ENCODE assay signal across 8 cellular contexts in the genomic region with DNA sequence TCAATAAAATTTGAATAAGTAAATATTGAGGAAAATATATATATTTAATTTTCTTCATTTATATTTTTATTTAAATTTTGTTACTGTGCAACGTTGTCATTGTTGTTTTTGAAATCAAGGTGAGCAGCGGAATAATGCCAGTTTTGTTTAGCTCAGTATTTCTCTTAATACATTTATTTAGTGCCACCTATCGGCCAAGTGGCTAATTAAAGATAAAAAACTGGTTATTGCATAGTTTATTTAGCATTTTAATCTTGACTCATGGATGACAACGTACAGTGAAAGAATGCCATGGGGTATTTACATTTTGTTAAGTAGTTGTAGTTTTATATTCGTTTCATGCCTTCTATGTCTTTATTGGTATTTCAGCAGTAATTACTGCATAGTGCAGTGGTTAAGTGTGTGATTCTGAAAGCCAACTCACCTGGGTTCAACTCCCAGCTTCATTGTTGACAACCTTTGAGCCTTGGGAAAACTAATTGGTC.
DNase-seq lines count a peak whose midpoint lies in the region; ATAC-seq, FAIRE-seq and TF ChIP-seq lines count a peak whose summit lies in the region.

No MANE protein-coding gene starts in this region.

- H3K4me3 ChIP-seq in astrocyte (ENCODE audit: insufficient read depth, low read depth, low read length), result no peak overlapping the region
- no peak overlapping the region for H3K4me3 ChIP-seq in HepG2 (replicated peaks in 1 of 3; ENCODE audit: insufficient read depth in 1 of 3, low read depth in 2 of 3, low read length in 3 of 3)

- no peak overlapping the region for H3K27ac Mint-ChIP-seq in astrocyte (ENCODE audit: unreplicated experiment)

- no peaks in the 10 kb centered on the region for H3K4me1 Mint-ChIP-seq in astrocyte (ENCODE audit: low read depth, unreplicated experiment)

- no peak for TF ChIP-seq EP300 in HepG2 (IDR thresholded peaks at IDR 0.05; ENCODE audit: low read depth in 2 of 2, low read length in 2 of 2)
- TF ChIP-seq EP300 in HepG2 (CRISPR knock-in tag; IDR thresholded peaks at IDR 0.05; ENCODE audit: borderline replicate concordance), result no peak

- H4K20me1 ChIP-seq in astrocyte (ENCODE audit: insufficient read depth, low read length), result no peaks in the 10 kb centered on the region
- H4K20me1 ChIP-seq in HepG2 (ENCODE audit: insufficient read depth, low read length), result no peaks in the 10 kb centered on the region

- DNase-seq in AG09319 (ENCODE audit: extremely low read depth, low read depth), result no peak
- peak; percentile 59 for DNase-seq in NCI-H2029 (lab: John Stamatoyannopoulos, UW)
- peak; percentile 18 for DNase-seq in astrocyte (ENCODE audit: low read depth)
- peak; percentile 36 for DNase-seq in HepG2 (ENCODE audit: low spot score)
- no peak for DNase-seq in DMS114 treated with DMSO at 0.1 percent for 48 hours (lab: John Stamatoyannopoulos, UW; ENCODE audit: unreplicated experiment)
- DNase-seq in NCI-H446 treated with DMSO at 0.1 percent for 48 hours (lab: John Stamatoyannopoulos, UW), result no peak

- in situ Hi-C loops in HepG2 (cut with HindIII; ENCODE audit: extremely low pct_ligation_motif_present, low pct_unique_long_range_greater_than_20kb), result no loop called here

- no peaks in the 10 kb centered on the region for H3K36me3 Mint-ChIP-seq in astrocyte (ENCODE audit: low read depth, unreplicated experiment)

- 3% methylated on average over 5 of the region's 5 CpGs for WGBS in HepG2 (ENCODE audit: low lambda C conversion rate)

- H3K36me3 ChIP-seq in astrocyte (ENCODE audit: insufficient read depth, low read length), result no peaks in the 10 kb centered on the region
- no peaks in the 10 kb centered on the region for H3K36me3 ChIP-seq in HepG2 (replicated peaks in 1 of 2; ENCODE audit: control insufficient read depth in 1 of 2, insufficient read depth in 2 of 2, low read length in 2 of 2)

- FAIRE-seq in astrocyte (lab: Jason Lieb, UNC) (no peak), HepG2 (lab: Jason Lieb, UNC) (no peak)

- H3K9me3 Mint-ChIP-seq in astrocyte (ENCODE audit: unreplicated experiment), result no peaks in the 10 kb centered on the region

- no peak overlapping the region for H3K4me3 Mint-ChIP-seq in astrocyte (ENCODE audit: unreplicated experiment)

- TF ChIP-seq CTCF in AG09319 (IDR thresholded peaks at IDR 0.05; ENCODE audit: low read depth, low read length) (peak; percentile 43), astrocyte (IDR thresholded peaks at IDR 0.05; ENCODE audit: insufficient read depth, low read depth, low read length) (peak; percentile 60), HepG2 (CRISPR knock-in tag; IDR thresholded peaks at IDR 0.05) (peak; percentile 39)

- ATAC-seq in GM18868 (IDR thresholded peaks at IDR 0.05; ENCODE audit: unreplicated experiment) (peak; percentile 43), HepG2 (no peak), HG03521 (IDR thresholded peaks at IDR 0.05; ENCODE audit: unreplicated experiment) (no peak)

- H3K27ac ChIP-seq in astrocyte (ENCODE audit: low read depth, low read length), result no peak overlapping the region
- H3K27ac ChIP-seq in HepG2 (ENCODE audit: extremely low read length, insufficient read depth, low read length), result no peak overlapping the region

- no TSS peak for BruUV-seq in HepG2 (replicated peaks; lab: Mats Ljungman, UMichigan)

- peaks cover 3% of the 10 kb centered on the region for H3K4me1 ChIP-seq in astrocyte (ENCODE audit: insufficient read depth, low read length)
- no peaks in the 10 kb centered on the region for H3K4me1 ChIP-seq in HepG2 (ENCODE audit: insufficient read depth, low read length)

- no peaks in the 10 kb centered on the region for H3K27me3 ChIP-seq in astrocyte (ENCODE audit: insufficient read depth, low read length)
- H3K27me3 ChIP-seq in HepG2 (ENCODE audit: control insufficient read depth in 1 of 2, insufficient read depth in 2 of 2, low read length in 2 of 2), result no peaks in the 10 kb centered on the region

- no peak overlapping the region for H2AFZ ChIP-seq in astrocyte (ENCODE audit: low read depth, low read length)
- H2AFZ ChIP-seq in HepG2 (ENCODE audit: low read length), result no peak overlapping the region

- POLR2A ChIA-PET in HepG2 (lab: Yijun Ruan, JAX), result interaction anchor here (0.7 kb wide), 1 partner anchor 21 kb away, joined by 4 read pairs; no protein-coding TSS in a partner anchor

- intact Hi-C loops in HepG2 (cut with micrococcal nuclease; ENCODE audit: unreplicated experiment), result loop anchor here (5.0 kb wide), 1 partner anchor 668 kb away; no protein-coding TSS in a partner anchor

- H3K9me3 ChIP-seq in astrocyte (ENCODE audit: insufficient read depth, low read depth, low read length), result no peaks in the 10 kb centered on the region
- H3K9me3 ChIP-seq in HepG2 (ENCODE audit: low read length), result no peaks in the 10 kb centered on the region

- H3K9ac ChIP-seq in astrocyte (ENCODE audit: low read length) (no peak overlapping the region), HepG2 (ENCODE audit: insufficient read depth, low read depth, low read length) (no peak overlapping the region)

- peaks cover 3% of the 10 kb centered on the region for H3K27me3 Mint-ChIP-seq in astrocyte (ENCODE audit: low read depth, unreplicated experiment)

- H3K79me2 ChIP-seq in astrocyte (ENCODE audit: insufficient read depth, low read length) (no peaks in the 10 kb centered on the region), HepG2 (ENCODE audit: insufficient read depth, low read length) (no peaks in the 10 kb centered on the region)

- TF ChIP-seq RAD21 in HepG2 (CRISPR knock-in tag; IDR thresholded peaks at IDR 0.05), result no peak

- H3K4me2 ChIP-seq in astrocyte (ENCODE audit: low read length) (no peak overlapping the region), HepG2 (ENCODE audit: low read depth, low read length) (no peak overlapping the region)

- CTCF ChIA-PET in HepG2 (lab: Yijun Ruan, JAX; ENCODE audit: low intra/inter-chr PET ratio, low total read pairs), result interaction anchor here (1.3 kb wide), 2 partner anchors 573 to 667 kb away, joined by 3 read pairs; no protein-coding TSS in a partner anchor

- no peak for TF ChIP-seq POLR2A in HepG2 (IDR thresholded peaks at IDR 0.05; ENCODE audit: insufficient read depth in 1 of 2, low read depth in 2 of 2, low read length in 2 of 2)

TF ChIP-seq in HepG2, 621 proteins besides CTCF, POLR2A, EP300 and RAD21:
- TF ChIP-seq, protein P1, sequence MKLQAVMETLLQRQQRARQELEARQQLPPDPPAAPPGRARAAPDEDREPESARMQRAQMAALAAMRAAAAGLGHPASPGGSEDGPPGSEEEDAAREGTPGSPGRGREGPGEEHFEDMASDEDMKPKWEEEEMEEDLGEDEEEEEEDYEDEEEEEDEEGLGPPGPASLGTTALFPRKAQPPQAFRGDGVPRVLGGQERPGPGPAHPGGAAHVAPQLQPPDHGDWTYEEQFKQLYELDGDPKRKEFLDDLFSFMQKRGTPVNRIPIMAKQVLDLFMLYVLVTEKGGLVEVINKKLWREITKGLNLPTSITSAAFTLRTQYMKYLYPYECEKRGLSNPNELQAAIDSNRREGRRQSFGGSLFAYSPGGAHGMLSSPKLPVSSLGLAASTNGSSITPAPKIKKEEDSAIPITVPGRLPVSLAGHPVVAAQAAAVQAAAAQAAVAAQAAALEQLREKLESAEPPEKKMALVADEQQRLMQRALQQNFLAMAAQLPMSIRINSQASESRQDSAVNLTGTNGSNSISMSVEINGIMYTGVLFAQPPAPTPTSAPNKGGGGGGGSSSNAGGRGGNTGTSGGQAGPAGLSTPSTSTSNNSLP (IDR thresholded peaks at IDR 0.05; ENCODE audit: low read depth, low read length), result peak; percentile 81; the same call in 1 of the 2 replicates
- TF ChIP-seq MAFF (IDR thresholded peaks at IDR 0.05; ENCODE audit: low read depth, low read length) (0 out of 2 replicates have a peak, but pooled peaks have one; percentile 14), ETV5 (CRISPR knock-in tag; IDR thresholded peaks at IDR 0.05; ENCODE audit: borderline replicate concordance) (no peak), NCOA1 (CRISPR knock-in tag; IDR thresholded peaks at IDR 0.05) (no peak), STAG1 (CRISPR knock-in tag; IDR thresholded peaks at IDR 0.05) (peak; percentile 42)
- TF ChIP-seq, protein P2, sequence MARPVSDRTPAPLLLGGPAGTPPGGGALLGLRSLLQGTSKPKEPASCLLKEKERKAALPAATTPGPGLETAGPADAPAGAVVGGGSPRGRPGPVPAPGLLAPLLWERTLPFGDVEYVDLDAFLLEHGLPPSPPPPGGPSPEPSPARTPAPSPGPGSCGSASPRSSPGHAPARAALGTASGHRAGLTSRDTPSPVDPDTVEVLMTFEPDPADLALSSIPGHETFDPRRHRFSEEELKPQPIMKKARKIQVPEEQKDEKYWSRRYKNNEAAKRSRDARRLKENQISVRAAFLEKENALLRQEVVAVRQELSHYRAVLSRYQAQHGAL (CRISPR knock-in tag; IDR thresholded peaks at IDR 0.05; ENCODE audit: not compliant biosample characterization), result no peak

Comparison
In these comparisons a context has a peak if more than half of its experiments do, and no peak if none do; other contexts are left out.
1. DNase-seq: peak in NCI-H2029 (single experiment), astrocyte (single experiment) and HepG2 (single experiment); none in AG09319 (single experiment), DMS114 treated with DMSO at 0.1 percent for 48 hours (single experiment) and NCI-H446 treated with DMSO at 0.1 percent for 48 hours (single experiment).
2. Peak in every context shown above with its lines, with median percentiles within 50 percentile points of each other: CTCF ChIP-seq.